ENCODE assay signal across 8 cellular contexts in the genomic region with DNA sequence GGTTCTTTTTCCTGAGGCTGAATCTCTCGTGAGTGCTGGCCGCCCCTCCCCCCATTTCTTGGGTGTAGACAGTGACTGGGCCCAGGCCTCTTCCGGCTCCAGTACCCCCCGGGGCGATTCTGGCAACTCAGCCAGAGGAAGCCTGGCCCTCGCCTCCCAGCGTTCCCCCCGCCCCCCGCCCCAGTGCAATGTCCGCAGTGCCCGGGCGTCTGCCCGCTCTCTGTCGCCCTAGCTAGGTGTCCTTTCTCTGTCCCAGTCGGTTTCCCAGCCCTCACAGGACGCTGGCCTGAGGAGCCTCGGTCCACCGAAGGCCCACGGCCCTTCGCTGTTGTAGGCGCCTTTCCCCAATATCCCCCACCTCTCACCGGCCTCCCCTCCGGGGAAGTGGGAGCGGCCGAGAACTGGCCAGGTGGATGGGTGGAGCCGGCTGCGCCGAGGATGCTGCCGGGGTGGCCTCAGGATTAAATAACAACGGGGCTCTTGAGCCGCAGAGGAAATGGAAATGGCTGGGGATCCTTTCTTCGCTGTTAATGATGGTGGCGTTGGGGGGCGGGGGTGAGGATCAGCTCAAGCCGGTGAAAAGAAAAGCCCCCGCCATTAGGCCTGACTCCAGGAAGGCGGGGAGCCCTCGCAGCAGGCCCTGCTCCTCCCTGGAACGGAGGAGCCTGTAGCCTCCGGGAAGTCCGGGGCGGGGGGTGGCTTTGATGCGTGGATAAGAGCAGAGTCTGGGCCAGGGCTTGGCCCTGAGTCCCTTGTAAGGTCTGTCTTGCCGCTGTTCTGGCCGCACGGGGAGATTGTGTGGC. TPM values are rescaled to one million over a fixed set of nuclear protein-coding genes. Genes with fewer than 3 reads are reported as not detected.
DNase-seq lines count a peak whose midpoint lies in the region; ATAC-seq and TF ChIP-seq lines count a peak whose summit lies in the region.

No MANE protein-coding gene starts in this region.

- H3K4me3 ChIP-seq in IMR-90 (ENCODE audit: insufficient read depth, low read depth, low read length) (peak overlapping the region; percentile 45), esophagus squamous epithelium (peak overlapping the region; percentile 47 to 72 (median 60))
- peak overlapping the region; percentile 62 for H3K4me3 ChIP-seq in naive thymus-derived CD4-positive, alpha-beta T cell (ENCODE audit: low read length)

- peak overlapping the region; percentile 94 for H2BK120ac ChIP-seq in IMR-90 (ENCODE audit: low read depth, low read length)

- DNase-seq in Caki2 (ENCODE audit: low read depth): peak; percentile 67
- DNase-seq in IMR-90: peak; percentile 73
- DNase-seq in activated B cell treated with CpG ODN at 0.5 μM for 24 hours: peak; percentile 24
- DNase-seq in esophagus squamous epithelium (lab: John Stamatoyannopoulos, UW): no peak
- DNase-seq in naive thymus-derived CD4-positive, alpha-beta T cell: peak in 1 of 9 donors; percentile 22
- DNase-seq in putamen (ENCODE audit: low spot score): no peak

- H3K9ac ChIP-seq in IMR-90 (ENCODE audit: low read depth, low read length): peak overlapping the region; percentile 85

- intact Hi-C loops in IMR-90 (cut with micrococcal nuclease): loop anchor here (1.0 to 2.0 kb wide), 3 partner anchors 31 to 174 kb away; no protein-coding TSS in a partner anchor
- intact Hi-C loops in activated B cell treated with CpG ODN at 0.5 μM for 24 hours (cut with micrococcal nuclease): loop anchor here (1.0 to 10.0 kb wide), 3 partner anchors 31 to 219 kb away; no protein-coding TSS in a partner anchor
- intact Hi-C loops in esophagus squamous epithelium (cut with DNase I): no loop called here
- intact Hi-C loops in naive thymus-derived CD4-positive, alpha-beta T cell (cut with micrococcal nuclease): loop anchor here (1.0 to 10.0 kb wide), 7 partner anchors 10 to 321 kb away; no protein-coding TSS in a partner anchor

- 0% methylated on average over 6 of the region's 46 CpGs; no CpG with 5 or more reads in 1 of the 2 experiments for WGBS in IMR-90 (ENCODE audit: extremely low coverage in 2 of 2, insufficient read length in 1 of 2), 2 experiments
- 13% methylated on average over 8 of the region's 46 CpGs; no CpG with 5 or more reads in 1 of the 2 donors for whole genome bisulfite sequencing in esophagus squamous epithelium, 2 donors

- H3K36me3 ChIP-seq in IMR-90 (ENCODE audit: control insufficient read depth, insufficient read depth, low read length) (no peaks in the 10 kb centered on the region; the same call in 1 of the 2 replicates), esophagus squamous epithelium (no peaks in the 10 kb centered on the region)
- H3K36me3 ChIP-seq in naive thymus-derived CD4-positive, alpha-beta T cell (ENCODE audit: control insufficient read depth in 2 of 3, insufficient read depth in 3 of 3, low read length in 3 of 3): no peaks in the 10 kb centered on the region

- H4K91ac ChIP-seq in IMR-90 (ENCODE audit: insufficient read depth, low read depth, low read length): peak overlapping the region; percentile 99

- peak; percentile 60; the same call in 1 of the 2 replicates for TF ChIP-seq POLR2A in IMR-90 (IDR thresholded peaks at IDR 0.05; ENCODE audit: low read depth, low read length)
- TF ChIP-seq POLR2A in esophagus squamous epithelium (IDR thresholded peaks at IDR 0.05): no peak

- dilution Hi-C loops in IMR-90 (cut with HindIII; ENCODE audit: low sequenced_read_pairs, unreplicated experiment): no loop called here

- POLR2A ChIA-PET in IMR-90 (lab: Charles Lee; ENCODE audit: unreplicated experiment): interaction anchor here (0.7 to 1.0 kb wide), 2 partner anchors 31 to 215 kb away, joined by 3 to 4 read pairs; no protein-coding TSS in a partner anchor
- POLR2A ChIA-PET in activated B cell treated with CpG ODN at 0.5 μM for 24 hours (lab: Charles Lee): interaction anchor here (0.6 to 2.0 kb wide), 2 partner anchors 32 to 1062 kb away, joined by 5 to 7 read pairs; no protein-coding TSS in a partner anchor
- POLR2A ChIA-PET in naive thymus-derived CD4-positive, alpha-beta T cell (lab: Charles Lee): interaction anchor here (1.0 to 1.2 kb wide), 2 partner anchors 27 to 31 kb away, joined by 3 to 8 read pairs; no protein-coding TSS in a partner anchor

- H4K5ac ChIP-seq in IMR-90 (ENCODE audit: low read depth, low read length): peak overlapping the region; percentile 99

- H3K4me1 ChIP-seq in IMR-90 (ENCODE audit: control insufficient read depth, insufficient read depth, low read length): peaks cover 24% of the 10 kb centered on the region
- peaks cover 22 to 63% (median 23%) of the 10 kb centered on the region in 3 donors for H3K4me1 ChIP-seq in esophagus squamous epithelium
- peaks cover 20 to 25% of the 10 kb centered on the region in 2 donors for H3K4me1 ChIP-seq in naive thymus-derived CD4-positive, alpha-beta T cell (ENCODE audit: control insufficient read depth in 2 of 2, insufficient read depth in 2 of 2, low read length in 2 of 2)

- H3K36me3 Mint-ChIP-seq in activated B cell treated with CpG ODN at 0.5 μM for 24 hours (ENCODE audit: low read depth): no peaks in the 10 kb centered on the region
- no peaks in the 10 kb centered on the region for H3K36me3 Mint-ChIP-seq in naive thymus-derived CD4-positive, alpha-beta T cell

- peak overlapping the region; percentile 97 for H3K4ac ChIP-seq in IMR-90 (ENCODE audit: low read depth, low read length)

- H3K9me3 ChIP-seq in IMR-90 (ENCODE audit: control insufficient read depth, insufficient read depth, low read length) (no peaks in the 10 kb centered on the region), esophagus squamous epithelium (no peaks in the 10 kb centered on the region)
- no peaks in the 10 kb centered on the region for H3K9me3 ChIP-seq in naive thymus-derived CD4-positive, alpha-beta T cell (ENCODE audit: control insufficient read depth in 2 of 3, low read length in 3 of 3)

- peaks cover 35% of the 10 kb centered on the region for H3K4me1 Mint-ChIP-seq in activated B cell treated with CpG ODN at 0.5 μM for 24 hours
- peaks cover 15 to 34% (median 25%) of the 10 kb centered on the region in 7 donors for H3K4me1 Mint-ChIP-seq in naive thymus-derived CD4-positive, alpha-beta T cell

- TF ChIP-seq RAD21 in IMR-90 (IDR thresholded peaks at IDR 0.05; ENCODE audit: low read length): no peak

- in situ Hi-C loops in Caki2 (cut with HindIII; ENCODE audit: low pct_unique_long_range_greater_than_20kb, low sequenced_read_pairs): no loop called here
- in situ Hi-C loops in IMR-90 (cut with MboI; ENCODE audit: low sequenced_read_pairs): no loop called here

- peak overlapping the region; percentile 97 for H2BK5ac ChIP-seq in IMR-90 (ENCODE audit: low read depth, low read length, poor library complexity, severe bottlenecking)

- H2BK15ac ChIP-seq in IMR-90 (ENCODE audit: low read depth, low read length): peak overlapping the region; percentile 99; the same call in 2 of the 3 replicates

- no peaks in the 10 kb centered on the region for H3K27me3 ChIP-seq in IMR-90 (ENCODE audit: control insufficient read depth, insufficient read depth, low read length)
- H3K27me3 ChIP-seq in esophagus squamous epithelium: peaks cover 0 to 59% (median 2%) of the 10 kb centered on the region in 4 donors
- H3K27me3 ChIP-seq in naive thymus-derived CD4-positive, alpha-beta T cell (ENCODE audit: control insufficient read depth in 2 of 2, insufficient read depth in 2 of 2, low read length in 2 of 2): peaks cover 3 to 24% of the 10 kb centered on the region in 2 donors

- H3K14ac ChIP-seq in IMR-90 (replicated peaks; ENCODE audit: low read depth, low read length): peak overlapping the region; percentile 99

- H2BK20ac ChIP-seq in IMR-90 (ENCODE audit: low read depth, low read length): peak overlapping the region; percentile 77; the same call in 1 of the 2 replicates

- H3K9me3 Mint-ChIP-seq in activated B cell treated with CpG ODN at 0.5 μM for 24 hours: no peaks in the 10 kb centered on the region
- peaks cover 0 to 2% (median 0%) of the 10 kb centered on the region in 11 donors for H3K9me3 Mint-ChIP-seq in naive thymus-derived CD4-positive, alpha-beta T cell

- peak overlapping the region; percentile 90 for H2AFZ ChIP-seq in IMR-90 (replicated peaks; ENCODE audit: low read length, poor library complexity)

- H3K18ac ChIP-seq in IMR-90 (ENCODE audit: low read depth, low read length): peak overlapping the region; percentile 98

- H3K9me1 ChIP-seq in IMR-90 (ENCODE audit: insufficient read depth, low read length): peaks cover 9% of the 10 kb centered on the region

- peak overlapping the region; percentile 100 for H3K27ac ChIP-seq in IMR-90 (ENCODE audit: insufficient read depth, low read length)
- H3K27ac ChIP-seq in esophagus squamous epithelium: peak overlapping the region; percentile 40 to 89 (median 64)
- no peak overlapping the region for H3K27ac ChIP-seq in naive thymus-derived CD4-positive, alpha-beta T cell (ENCODE audit: low read depth, low read length)

- CTCF ChIA-PET in IMR-90 (lab: Yijun Ruan, JAX) (interaction anchor here (0.9 to 3.2 kb wide), 3 partner anchors 29 to 222 kb away, joined by 3 to 15 read pairs (median 4); no protein-coding TSS in a partner anchor), activated B cell treated with CpG ODN at 0.5 μM for 24 hours (lab: Charles Lee) (no interaction called here)
- CTCF ChIA-PET in naive thymus-derived CD4-positive, alpha-beta T cell (lab: Charles Lee): no interaction called here

- H4K8ac ChIP-seq in IMR-90 (ENCODE audit: low read depth in 2 of 2, low read length in 2 of 2): peak overlapping the region; percentile 98 to 99

- ATAC-seq in IMR-90 (ENCODE audit: low read depth): peak; percentile 15
- no peak for ATAC-seq in activated B cell treated with CpG ODN at 0.5 μM for 24 hours (ENCODE audit: low read depth)
- ATAC-seq in naive thymus-derived CD4-positive, alpha-beta T cell: no peak
- ATAC-seq in HG03571 (IDR thresholded peaks at IDR 0.05; ENCODE audit: unreplicated experiment): no peak
- ATAC-seq in HG02840 (IDR thresholded peaks at IDR 0.05; ENCODE audit: low FRiP score, unreplicated experiment): no peak

- H3K79me1 ChIP-seq in IMR-90 (ENCODE audit: low read depth in 1 of 2, low read length in 2 of 2): peaks cover 29 to 44% of the 10 kb centered on the region in 2 experiments

- peak overlapping the region; percentile 96 for H3K4me2 ChIP-seq in IMR-90 (ENCODE audit: low read depth, low read length)

- H3K4me3 Mint-ChIP-seq in activated B cell treated with CpG ODN at 0.5 μM for 24 hours: peak overlapping the region; percentile 85
- H3K4me3 Mint-ChIP-seq in naive thymus-derived CD4-positive, alpha-beta T cell: peak overlapping the region; percentile 57 to 93 (median 86)

- H3K23ac ChIP-seq in IMR-90 (ENCODE audit: low read depth, low read length): peak overlapping the region; percentile 97

- H3K27ac Mint-ChIP-seq in activated B cell treated with CpG ODN at 0.5 μM for 24 hours: no peak overlapping the region
- H3K27ac Mint-ChIP-seq in naive thymus-derived CD4-positive, alpha-beta T cell: peak overlapping the region in 1 of 9 donors; percentile 58

- peak overlapping the region; percentile 96 for H3K56ac ChIP-seq in IMR-90 (ENCODE audit: extremely low read depth, insufficient read depth, low read length)

- peak overlapping the region; percentile 98 for H2AK5ac ChIP-seq in IMR-90 (ENCODE audit: low read depth, low read length)

- H2AK9ac ChIP-seq in IMR-90 (replicated peaks; ENCODE audit: low read depth, low read length, poor library complexity): peak overlapping the region; percentile 98

- peaks cover 39% of the 10 kb centered on the region for H4K20me1 ChIP-seq in IMR-90 (ENCODE audit: insufficient read depth, low read length)

- BruUV-seq in IMR-90 (replicated peaks; lab: Mats Ljungman, UMichigan): no TSS peak

- TF ChIP-seq CTCF in IMR-90 (conservative IDR thresholded peaks at IDR 0.05; ENCODE audit: low read depth, low read length) (no peak), activated B cell treated with CpG ODN at 0.5 μM for 24 hours (IDR thresholded peaks at IDR 0.05) (no peak), esophagus squamous epithelium (IDR thresholded peaks at IDR 0.05) (no peak)

- H3K27me3 Mint-ChIP-seq in activated B cell treated with CpG ODN at 0.5 μM for 24 hours: peaks cover 58% of the 10 kb centered on the region
- H3K27me3 Mint-ChIP-seq in naive thymus-derived CD4-positive, alpha-beta T cell: peaks cover 49 to 61% (median 58%) of the 10 kb centered on the region in 5 donors

RNA-seq across cellular contexts. Expression of gene SPRY4, which starts 1.1 kb away (rescaled TPM):
- 0.09 and 0.20 TPM in 2 replicates for total RNA-seq in Caki2 (2014; rRNA removed; shearing (Covaris generic); ENCODE audit: low replicate concordance)
- total RNA-seq in IMR-90 (2012; rRNA removed) (8.4 and 10.3 TPM in 2 replicates), activated B cell treated with CpG ODN at 0.5 μM for 24 hours (not detected in 2 replicates), esophagus squamous epithelium (1 to 10 TPM; 1.9 to 7.1 (median 4.4) TPM)
- 21.0 and 22.1 TPM in 2 replicates for polyA plus RNA-seq in IMR-90 (2012; rRNA removed)
- 13.3 and 14.6 TPM in 2 replicates for polyA plus RNA-seq in IMR-90 (2012; cell fraction: cytosol; rRNA removed)
- polyA plus RNA-seq in IMR-90 (2012; cell fraction: nucleus; rRNA removed; ENCODE audit: low replicate concordance): 59.8 and 89.3 TPM in 2 replicates
- total RNA-seq in naive thymus-derived CD4-positive, alpha-beta T cell: under 1 TPM in 3 of 5 experiments, not detected in 2; 0.08 to 0.34 (median 0.11) TPM
- polyA plus RNA-seq in naive thymus-derived CD4-positive, alpha-beta T cell: not detected

Comparison
In these comparisons a context has a peak if more than half of its experiments do, and no peak if none do; other contexts are left out.
1. DNase-seq: peak in Caki2 (single experiment), IMR-90 (single experiment) and activated B cell treated with CpG ODN at 0.5 μM for 24 hours (single experiment); none in esophagus squamous epithelium (single experiment) and putamen (single experiment).
2. Peak in every context shown above with its lines, with median percentiles within 50 percentile points of each other: H3K4me3 ChIP-seq.